In genomic region chr2:161370981-161371380, GRCh38 we compare ENCODE assay signal across 33 cellular contexts. TPM values are rescaled to one million over a fixed set of nuclear protein-coding genes. Genes with fewer than 3 reads are reported as not detected.
A peak's percentile ranks its signal among the peaks of the same experiment; 100 is the strongest.
DNase-seq lines count a peak whose midpoint lies in the region; ATAC-seq, FAIRE-seq and TF ChIP-seq lines count a peak whose summit lies in the region.
"Had no signal": no experiment of that assay in that cellular context is flagged by ENCODE, and none has a peak within 500 bp of the region (broad histone marks: within the 10 kb centered on the region; RNA-seq: fewer than 3 reads in every experiment).

No MANE protein-coding gene starts in this region.

- 80% methylated on average over 2 of the region's 3 CpGs for WGBS in HUES64
- 66 to 90% methylated on average over 1 to 3 of the region's 3 CpGs for WGBS in gastroesophageal sphincter (ENCODE audit: low coverage in 1 of 2), 2 donors

- ATAC-seq in activated CD4-positive, alpha-beta T cell treated with anti-CD3 and anti-CD28 coated beads for 36 hours: no peak
- no peak for ATAC-seq in gastroesophageal sphincter
- ATAC-seq: esophagus mucosa, foreskin keratinocyte, left lobe of liver, natural killer cell, pancreas had no signal

- TF ChIP-seq POLR2A in gastroesophageal sphincter (IDR thresholded peaks at IDR 0.05): no peak

- DNase-seq in Ammon's horn (ENCODE audit: low spot score) (peak; percentile 62), caudate nucleus (lab: John Stamatoyannopoulos, UW) (peak in 23 of 61 donors; percentile 0 to 34 (median 3)), mesothelial cell of epicardium (ENCODE audit: low spot score in 2 of 2, unreplicated experiment in 2 of 2) (no peak), HTR-8/SVneo (ENCODE audit: insufficient read length, low spot score) (no peak), NCI-H510A treated with DMSO at 0.1 percent for 48 hours (lab: John Stamatoyannopoulos, UW) (no peak)
- DNase-seq in activated CD4-positive, alpha-beta T cell treated with anti-CD3 and anti-CD28 coated beads for 36 hours: no peak
- DNase-seq: activated CD4-positive, alpha-beta memory T cell treated with anti-CD3 and anti-CD28 coated beads for 36 hours; activated CD8-positive, alpha-beta memory T cell treated with anti-CD3 and anti-CD28 coated beads, Interleukin-2, amount 50 U/mL, for 48 hours; aorta; cortex of kidney; DMS79; foreskin keratinocyte; GDM1; HCEC 1CT; immature natural killer cell; KBM-7; MV-4-11; natural killer cell; NCI-H1694; pancreas; Peyer's patch; stimulated activated CD4-positive, alpha-beta T cell treated with anti-CD3 and anti-CD28 coated beads, Interleukin-1b, Interleukin-23, amount 100 ng/mL, for 48 hours; stimulated activated CD8-positive, alpha-beta memory T cell treated with anti-CD3 and anti-CD28 coated beads, Interleukin-4, amount 100 ng/mL, for 48 hours; stomach had no signal

- TF ChIP-seq EP300 in gastroesophageal sphincter (IDR thresholded peaks at IDR 0.05): no peak

- 0 out of 2 replicates have a peak overlapping the region, but pooled peaks have one; percentile 36 for H3K27ac ChIP-seq in HUES64 (ENCODE audit: low read depth, low read length)
- peak overlapping the region; percentile 12 for H3K27ac ChIP-seq in caudate nucleus (ENCODE audit: low read depth, low read length)
- H3K27ac ChIP-seq in gastroesophageal sphincter: no peak overlapping the region
- H3K27ac ChIP-seq: foreskin keratinocyte, pancreas, Peyer's patch, right atrium auricular region, stomach, tibial nerve had no signal

- TF ChIP-seq CTCF in mesothelial cell of epicardium (IDR thresholded peaks at IDR 0.05; ENCODE audit: unreplicated experiment) (no peak), gastroesophageal sphincter (IDR thresholded peaks at IDR 0.05) (no peak)

- FAIRE-seq in HTR-8/SVneo (lab: Jason Lieb, UNC): no peak

- no peak overlapping the region for H3K4me3 Mint-ChIP-seq in mesothelial cell of epicardium
- H3K4me3 Mint-ChIP-seq in activated CD4-positive, alpha-beta T cell treated with anti-CD3 and anti-CD28 coated beads for 36 hours: no peak overlapping the region
- H3K4me3 Mint-ChIP-seq: activated CD4-positive, alpha-beta memory T cell treated with anti-CD3 and anti-CD28 coated beads for 36 hours; activated naive CD4-positive, alpha-beta T cell treated with anti-CD3 and anti-CD28 coated beads, Interleukin-2, amount 50 U/mL, for 24 hours; immature natural killer cell; natural killer cell had no signal

- peaks cover 2% of the 10 kb centered on the region for H3K4me1 Mint-ChIP-seq in mesothelial cell of epicardium
- no peaks in the 10 kb centered on the region for H3K4me1 Mint-ChIP-seq in activated CD4-positive, alpha-beta T cell treated with anti-CD3 and anti-CD28 coated beads for 36 hours
- H3K4me1 Mint-ChIP-seq: activated naive CD4-positive, alpha-beta T cell treated with anti-CD3 and anti-CD28 coated beads, Interleukin-2, amount 50 U/mL, for 24 hours had no signal

- peak overlapping the region; percentile 55 for H3K27ac Mint-ChIP-seq in mesothelial cell of epicardium
- no peak overlapping the region for H3K27ac Mint-ChIP-seq in activated CD4-positive, alpha-beta T cell treated with anti-CD3 and anti-CD28 coated beads for 36 hours
- H3K27ac Mint-ChIP-seq: activated CD4-positive, alpha-beta memory T cell treated with anti-CD3 and anti-CD28 coated beads for 36 hours; activated naive CD4-positive, alpha-beta T cell treated with anti-CD3 and anti-CD28 coated beads, Interleukin-2, amount 50 U/mL, for 24 hours; immature natural killer cell; natural killer cell had no signal

- POLR2A ChIA-PET in activated CD4-positive, alpha-beta T cell treated with anti-CD3 and anti-CD28 coated beads for 36 hours (lab: Charles Lee): no interaction called here

- H3K27me3 ChIP-seq in HUES64 (ENCODE audit: insufficient read depth, low read length) (no peaks in the 10 kb centered on the region), gastroesophageal sphincter (no peaks in the 10 kb centered on the region)
- H3K27me3 ChIP-seq: foreskin keratinocyte, pancreas, Peyer's patch, right atrium auricular region, stomach, tibial nerve had no signal

- H3K9me3 ChIP-seq in HUES64 (ENCODE audit: insufficient read depth, low read depth, low read length): no peaks in the 10 kb centered on the region
- H3K9me3 ChIP-seq in gastroesophageal sphincter: no peaks in the 10 kb centered on the region
- H3K9me3 ChIP-seq: pancreas, Peyer's patch, right atrium auricular region, stomach, tibial nerve had no signal

- peaks cover 46% of the 10 kb centered on the region for H3K36me3 ChIP-seq in HUES64 (ENCODE audit: insufficient read depth, low read length)
- peaks cover 0 to 33% of the 10 kb centered on the region in 2 donors for H3K36me3 ChIP-seq in gastroesophageal sphincter
- H3K36me3 ChIP-seq: pancreas had no signal

- no peaks in the 10 kb centered on the region for H3K27me3 Mint-ChIP-seq in mesothelial cell of epicardium (ENCODE audit: low read depth)
- H3K27me3 Mint-ChIP-seq in activated CD4-positive, alpha-beta T cell treated with anti-CD3 and anti-CD28 coated beads for 36 hours: no peaks in the 10 kb centered on the region
- H3K27me3 Mint-ChIP-seq: activated CD4-positive, alpha-beta memory T cell treated with anti-CD3 and anti-CD28 coated beads for 36 hours; activated naive CD4-positive, alpha-beta T cell treated with anti-CD3 and anti-CD28 coated beads, Interleukin-2, amount 50 U/mL, for 24 hours had no signal

- H3K9me3 Mint-ChIP-seq in mesothelial cell of epicardium: no peaks in the 10 kb centered on the region
- no peaks in the 10 kb centered on the region for H3K9me3 Mint-ChIP-seq in activated CD4-positive, alpha-beta T cell treated with anti-CD3 and anti-CD28 coated beads for 36 hours (ENCODE audit: low read depth)
- H3K9me3 Mint-ChIP-seq: activated CD4-positive, alpha-beta memory T cell treated with anti-CD3 and anti-CD28 coated beads for 36 hours; activated naive CD4-positive, alpha-beta T cell treated with anti-CD3 and anti-CD28 coated beads, Interleukin-2, amount 50 U/mL, for 24 hours; immature natural killer cell; natural killer cell had no signal

- peaks cover 18% of the 10 kb centered on the region for H3K36me3 Mint-ChIP-seq in mesothelial cell of epicardium
- peaks cover 14% of the 10 kb centered on the region for H3K36me3 Mint-ChIP-seq in activated CD4-positive, alpha-beta T cell treated with anti-CD3 and anti-CD28 coated beads for 36 hours (ENCODE audit: low read depth)
- H3K36me3 Mint-ChIP-seq: natural killer cell had no signal

- intact Hi-C loops in activated CD4-positive, alpha-beta T cell treated with anti-CD3 and anti-CD28 coated beads for 36 hours (cut with DNase I, micrococcal nuclease): no loop called here

- H3K4me1 ChIP-seq in HUES64 (ENCODE audit: insufficient read depth, low read length) (peaks cover 80% of the 10 kb centered on the region), gastroesophageal sphincter (no peaks in the 10 kb centered on the region)
- H3K4me1 ChIP-seq: pancreas, Peyer's patch, right atrium auricular region, stomach, tibial nerve had no signal

- CTCF ChIA-PET in activated CD4-positive, alpha-beta T cell treated with anti-CD3 and anti-CD28 coated beads for 36 hours (lab: Charles Lee): interaction anchor here (1.3 to 1.9 kb wide), 2 partner anchors 10 to 11 kb away, joined by 5 read pairs; no protein-coding TSS in a partner anchor

- H3K9ac ChIP-seq in HUES64 (ENCODE audit: low read depth, low read length): no peak overlapping the region

- no peak overlapping the region for H3K4me3 ChIP-seq in HUES64 (ENCODE audit: low read length)
- H3K4me3 ChIP-seq in gastroesophageal sphincter: no peak overlapping the region
- H3K4me3 ChIP-seq: pancreas, Peyer's patch, right atrium auricular region, smooth muscle cell, stomach, tibial nerve had no signal

RNA-seq across cellular contexts. Expression of gene TBR1, which starts 45.1 kb away (rescaled TPM):
- not detected for polyA plus RNA-seq in HUES64 (2013, experiment 1 of 2)
- not detected for polyA plus RNA-seq in HUES64 (2013, experiment 2 of 2)
- total RNA-seq in mesothelial cell of epicardium (0.09 to 0.13 TPM in 2 of 3 replicates, not detected in the other), gastroesophageal sphincter (not detected)
- total RNA-seq in activated CD4-positive, alpha-beta T cell treated with anti-CD3 and anti-CD28 coated beads for 36 hours: under 1 TPM in 1 of 2 experiments, not detected in 1; 0.04 TPM
- total RNA-seq: activated CD4-positive, alpha-beta memory T cell treated with anti-CD3 and anti-CD28 coated beads for 36 hours; aorta; esophagus mucosa; foreskin keratinocyte; left lobe of liver; natural killer cell; pancreas; Peyer's patch; right atrium auricular region; stomach; tibial nerve had no signal
- polyA plus RNA-seq: aorta, BJ, foreskin keratinocyte, immature natural killer cell, smooth muscle cell, stomach had no signal

Comparison
In these comparisons a context has a peak if more than half of its experiments do, and no peak if none do; other contexts are left out.
1. H3K27ac ChIP-seq: peak in HUES64 (single experiment) and caudate nucleus (single experiment); none in gastroesophageal sphincter (0 of 4).